19 cellular contexts compared by ENCODE assay signal in genomic region chr6:87122477-87122876, GRCh38. TPM values are rescaled to one million over a fixed set of nuclear protein-coding genes. Genes with fewer than 3 reads are reported as not detected.
"Had no signal": no experiment of that assay in that cellular context is flagged by ENCODE, and none has a peak within 500 bp of the region (broad histone marks: within the 10 kb centered on the region; RNA-seq: fewer than 3 reads in every experiment).

No MANE protein-coding gene starts in this region.

- H3K9me3 Mint-ChIP-seq: activated naive CD8-positive, alpha-beta T cell treated with anti-CD3 and anti-CD28 coated beads for 36 hours; immature natural killer cell had no signal

- DNase-seq: activated CD4-positive, alpha-beta T cell treated with anti-CD3 and anti-CD28 coated beads, Interleukin-2, amount 50 U/mL, for 4 hours; activated CD4-positive, CD25-positive, alpha-beta regulatory T cell treated with anti-CD3 and anti-CD28 coated beads, Interleukin-2, amount 50 U/mL, for 72 hours; activated CD8-positive, alpha-beta memory T cell treated with anti-CD3 and anti-CD28 coated beads, Interleukin-2, amount 10 ng/mL, durations not matched to agents 7 days and 5 days; activated effector memory CD4-positive, alpha-beta T cell treated with anti-CD3 and anti-CD28 coated beads, Interleukin-2, amount 50 U/mL, for 16 hours; activated naive CD8-positive, alpha-beta T cell treated with anti-CD3 and anti-CD28 coated beads for 36 hours; activated T-cell treated with anti-CD3 and anti-CD28 coated beads, Interleukin-2, amount 50 U/mL, for 24 hours; anterior cingulate cortex; gastrocnemius medialis; immature natural killer cell; naive thymus-derived CD4-positive, alpha-beta T cell; retina had no signal

- H3K27me3 ChIP-seq: hepatocyte had no signal

- H3K4me3 Mint-ChIP-seq: activated CD8-positive, alpha-beta memory T cell treated with anti-CD3 and anti-CD28 coated beads, Interleukin-2, amount 10 ng/mL, durations not matched to agents 7 days and 5 days; activated naive CD8-positive, alpha-beta T cell treated with anti-CD3 and anti-CD28 coated beads for 36 hours; activated T-cell treated with anti-CD3 and anti-CD28 coated beads, Interleukin-2, amount 50 U/mL, for 24 hours; immature natural killer cell; naive thymus-derived CD4-positive, alpha-beta T cell had no signal

- H3K27ac Mint-ChIP-seq: activated CD8-positive, alpha-beta memory T cell treated with anti-CD3 and anti-CD28 coated beads, Interleukin-2, amount 10 ng/mL, durations not matched to agents 7 days and 5 days; activated naive CD8-positive, alpha-beta T cell treated with anti-CD3 and anti-CD28 coated beads for 36 hours; activated T-cell treated with anti-CD3 and anti-CD28 coated beads, Interleukin-2, amount 50 U/mL, for 24 hours; immature natural killer cell; naive thymus-derived CD4-positive, alpha-beta T cell had no signal

- H3K9me3 ChIP-seq: gastrocnemius medialis, neutrophil had no signal

- H3K4me1 Mint-ChIP-seq: activated CD8-positive, alpha-beta memory T cell treated with anti-CD3 and anti-CD28 coated beads, Interleukin-2, amount 10 ng/mL, durations not matched to agents 7 days and 5 days; activated naive CD8-positive, alpha-beta T cell treated with anti-CD3 and anti-CD28 coated beads for 36 hours; immature natural killer cell; naive thymus-derived CD4-positive, alpha-beta T cell had no signal

- H3K36me3 Mint-ChIP-seq: activated naive CD8-positive, alpha-beta T cell treated with anti-CD3 and anti-CD28 coated beads for 36 hours; immature natural killer cell; naive thymus-derived CD4-positive, alpha-beta T cell had no signal

- H3K36me3 ChIP-seq: gastrocnemius medialis, neutrophil, tibial nerve had no signal

- H3K4me1 ChIP-seq: gastrocnemius medialis, tibial nerve had no signal

- ATAC-seq: activated CD8-positive, alpha-beta memory T cell treated with anti-CD3 and anti-CD28 coated beads, Interleukin-2, amount 10 ng/mL, durations not matched to agents 7 days and 5 days; gastrocnemius medialis; naive thymus-derived CD4-positive, alpha-beta T cell had no signal

- H3K4me3 ChIP-seq: gastrocnemius medialis, hepatocyte, skin epidermis, tibial nerve had no signal

RNA-seq across cellular contexts. Expression of gene CGA, which starts 27.6 kb away (rescaled TPM):
- total RNA-seq: activated CD8-positive, alpha-beta memory T cell treated with anti-CD3 and anti-CD28 coated beads, Interleukin-2, amount 10 ng/mL, durations not matched to agents 7 days and 5 days; activated naive CD8-positive, alpha-beta T cell treated with anti-CD3 and anti-CD28 coated beads for 36 hours; cardiac septum; gastrocnemius medialis; lung microvascular endothelial cell; mononuclear cell; naive thymus-derived CD4-positive, alpha-beta T cell; T-helper 2 cell treated with Interferon-gamma antibody and Interleukin-4, amounts not matched to agents 100 ng/mL and 5 ng/mL, for 36 hours; tibial nerve had no signal
